Comparison of ENCODE assay signal across 9 cellular contexts in genomic region chr10:99709480-99710229, GRCh38. TPM values are rescaled to one million over a fixed set of nuclear protein-coding genes. Genes with fewer than 3 reads are reported as not detected.
DNase-seq lines count a peak whose midpoint lies in the region; ATAC-seq, FAIRE-seq and TF ChIP-seq lines count a peak whose summit lies in the region.
"Had no signal": no experiment of that assay in that cellular context is flagged by ENCODE, and none has a peak within 500 bp of the region (broad histone marks: within the 10 kb centered on the region; RNA-seq: fewer than 3 reads in every experiment).

No MANE protein-coding gene starts in this region.

- ATAC-seq in GM18861 (IDR thresholded peaks at IDR 0.05; ENCODE audit: unreplicated experiment) = peak; percentile 78
- peak; percentile 55 for ATAC-seq in HG02763 (IDR thresholded peaks at IDR 0.05; ENCODE audit: unreplicated experiment)
- no peak for ATAC-seq in GM19328 (IDR thresholded peaks at IDR 0.05; ENCODE audit: unreplicated experiment)
- ATAC-seq in HG02970 (IDR thresholded peaks at IDR 0.05; ENCODE audit: low FRiP score, unreplicated experiment) = no peak

- no peaks in the 10 kb centered on the region for H4K20me1 ChIP-seq in neural progenitor cell (ENCODE audit: low read depth)

- 31% methylated on average over 4 of the region's 4 CpGs for WGBS in suprapubic skin

- H3K4me1 ChIP-seq in neural progenitor cell = no peaks in the 10 kb centered on the region
- peaks cover 32% of the 10 kb centered on the region for H3K4me1 ChIP-seq in suprapubic skin

- no peaks in the 10 kb centered on the region for H3K9me3 ChIP-seq in neural progenitor cell (ENCODE audit: low read depth)
- H3K9me3 ChIP-seq in suprapubic skin = no peaks in the 10 kb centered on the region

- H3K4me2 ChIP-seq in neural progenitor cell = no peak overlapping the region

- no peaks in the 10 kb centered on the region for H3K9me3 Mint-ChIP-seq in activated naive CD8-positive, alpha-beta T cell (ENCODE audit: low read depth)
- no peaks in the 10 kb centered on the region for H3K9me3 Mint-ChIP-seq in neural progenitor cell

- H3K79me2 ChIP-seq in neural progenitor cell (ENCODE audit: low read depth) = no peaks in the 10 kb centered on the region

- FAIRE-seq in GM12892 (lab: Jason Lieb, UNC) = no peak

- H3K27ac ChIP-seq in neural progenitor cell = no peak overlapping the region
- H3K27ac ChIP-seq in suprapubic skin = no peak overlapping the region

- H3K4me3 Mint-ChIP-seq in activated naive CD8-positive, alpha-beta T cell = no peak overlapping the region
- no peak overlapping the region for H3K4me3 Mint-ChIP-seq in neural progenitor cell

- H2AFZ ChIP-seq in neural progenitor cell (replicated peaks) = no peak overlapping the region

- TF ChIP-seq CTCF in neural progenitor cell (IDR thresholded peaks at IDR 0.05) (no peak), suprapubic skin (IDR thresholded peaks at IDR 0.05) (peak in 1 of 2 donors; percentile 8)

- H3K9ac ChIP-seq in neural progenitor cell = no peak overlapping the region

- DNase-seq in neural progenitor cell (ENCODE audit: low spot score) = peak; percentile 21
- no peak for DNase-seq in suprapubic skin (ENCODE audit: low spot score in 2 of 2)
- no peak for DNase-seq in GM12892 (ENCODE audit: insufficient read length)
- DNase-seq: nucleus accumbens had no signal

- no peaks in the 10 kb centered on the region for H3K27me3 Mint-ChIP-seq in activated naive CD8-positive, alpha-beta T cell
- peaks cover 3% of the 10 kb centered on the region for H3K27me3 Mint-ChIP-seq in neural progenitor cell (ENCODE audit: insufficient read depth, low read depth)

- TF ChIP-seq POLR2A in suprapubic skin (IDR thresholded peaks at IDR 0.05) (no peak), GM12892 (IDR thresholded peaks at IDR 0.05; ENCODE audit: low read depth, low read length) (no peak)

- H3K4me3 ChIP-seq in neural progenitor cell (no peak overlapping the region), suprapubic skin (no peak overlapping the region)

- H3K27me3 ChIP-seq in neural progenitor cell (no peaks in the 10 kb centered on the region), suprapubic skin (no peaks in the 10 kb centered on the region)

- H3K4me1 Mint-ChIP-seq in activated naive CD8-positive, alpha-beta T cell (ENCODE audit: low read depth) = peaks cover 3% of the 10 kb centered on the region
- no peaks in the 10 kb centered on the region for H3K4me1 Mint-ChIP-seq in neural progenitor cell

- H3K36me3 ChIP-seq in neural progenitor cell (no peaks in the 10 kb centered on the region), suprapubic skin (peaks cover 37% of the 10 kb centered on the region)

- no peak for TF ChIP-seq EP300 in suprapubic skin (IDR thresholded peaks at IDR 0.05)

- peak overlapping the region; percentile 51 for H3K27ac Mint-ChIP-seq in activated naive CD8-positive, alpha-beta T cell
- H3K27ac Mint-ChIP-seq in neural progenitor cell = no peak overlapping the region

- no peaks in the 10 kb centered on the region for H3F3A ChIP-seq in neural progenitor cell (ENCODE audit: low read depth)

- H3K36me3 Mint-ChIP-seq in activated naive CD8-positive, alpha-beta T cell = peaks cover 4% of the 10 kb centered on the region
- H3K36me3 Mint-ChIP-seq in neural progenitor cell = peaks cover 10% of the 10 kb centered on the region

RNA-seq across cellular contexts. Expression of gene COX15, which starts 22.3 kb away (rescaled TPM):
- total RNA-seq in neural progenitor cell (ENCODE audit: low replicate concordance) (49.8 and 53.5 TPM in 2 replicates), suprapubic skin (10 to 100 TPM; 20.2 to 30.1 (median 25.6) TPM)
- polyA plus RNA-seq in GM12892 (2012; ENCODE audit: missing spikeins) = 36.3 TPM

RNA-seq across cellular contexts. Expression of gene CUTC, which starts 22.4 kb away (rescaled TPM):
- total RNA-seq in neural progenitor cell (ENCODE audit: low replicate concordance) (27.8 and 36.1 TPM in 2 replicates), suprapubic skin (10 to 100 TPM; 10.3 to 27.4 (median 15.1) TPM)
- 33.8 TPM for polyA plus RNA-seq in GM12892 (2012; ENCODE audit: missing spikeins)

RNA-seq across cellular contexts. Expression of gene ENTPD7, which starts 50.3 kb away (rescaled TPM):
- total RNA-seq in neural progenitor cell (ENCODE audit: low replicate concordance) = 7.2 and 10.2 TPM in 2 replicates
- total RNA-seq in suprapubic skin = 10 to 100 TPM in 2 of 4 donors, 1 to 10 TPM in 2; 9.6 to 13.5 (median 10.0) TPM
- 2.2 TPM for polyA plus RNA-seq in GM12892 (2012; ENCODE audit: missing spikeins)

Comparison
In these comparisons a context has a peak if more than half of its experiments do, and no peak if none do; other contexts are left out.
1. ATAC-seq: peak in GM18861 (single experiment) and HG02763 (single experiment); none in GM19328 (single experiment) and HG02970 (single experiment).